ENCODE assay signal across 1 cellular context in genomic region chr9:126804198-126804695, GRCh38.
TF ChIP-seq lines count a peak whose summit lies in the region.

No MANE protein-coding gene starts in this region.

TF ChIP-seq in H1, 55 proteins besides CTCF, POLR2A, EP300 and RAD21 (continued from another document):
- TF ChIP-seq BRCA1 (IDR thresholded peaks at IDR 0.05; ENCODE audit: low read depth, low read length) (no peak), SAP30 (IDR thresholded peaks at IDR 0.05; ENCODE audit: insufficient read depth, insufficient replicate concordance, low read length) (no peak), CBX8 (IDR thresholded peaks at IDR 0.05; ENCODE audit: borderline replicate concordance, low read depth, low read length) (no peak), BCL11A (IDR thresholded peaks at IDR 0.05; ENCODE audit: low read depth in 2 of 2, low read length in 2 of 2) (no peak), TCF12 (IDR thresholded peaks at IDR 0.05; ENCODE audit: low read depth, low read length) (no peak), TAF1 (IDR thresholded peaks at IDR 0.05; ENCODE audit: low read depth, low read length) (no peak), TEAD4 (IDR thresholded peaks at IDR 0.05; ENCODE audit: low read depth, low read length) (no peak), YY1 (IDR thresholded peaks at IDR 0.05; ENCODE audit: low read depth, low read length) (no peak), PHF8 (conservative IDR thresholded peaks at IDR 0.05; ENCODE audit: low read depth, low read length) (no peak), NRF1 (IDR thresholded peaks at IDR 0.05; ENCODE audit: low read depth, low read length) (no peak), SIRT6 (IDR thresholded peaks at IDR 0.05; ENCODE audit: low read length) (no peak), KDM4A (IDR thresholded peaks at IDR 0.05; ENCODE audit: low read depth, low read length, severe bottlenecking) (no peak)
